In genomic region chr3:65908588-65908987, GRCh38 we compare ENCODE assay signal across 3 cellular contexts.
"Had no signal": no experiment of that assay in that cellular context is flagged by ENCODE, and none has a peak within 500 bp of the region (broad histone marks: within the 10 kb centered on the region; RNA-seq: fewer than 3 reads in every experiment).

No MANE protein-coding gene starts in this region.

- ATAC-seq: GM12878 had no signal

- H3K4me3 ChIP-seq: GM12878 had no signal

- DNase-seq: GDM1, GF-D8 had no signal
